ENCODE assay signal across 8 cellular contexts in genomic region chr10:26437637-26438461, GRCh38. TPM values are rescaled to one million over a fixed set of nuclear protein-coding genes. Genes with fewer than 3 reads are reported as not detected.
DNase-seq lines count a peak whose midpoint lies in the region; ATAC-seq and TF ChIP-seq lines count a peak whose summit lies in the region.

Gene APBB1IP (plus strand): TSS chr10:26438341. CDS start chr10:26492327, 53,986 bp downstream.

- TF ChIP-seq CTCF in AG10803 (conservative IDR thresholded peaks at IDR 0.05; ENCODE audit: low read length) (peak; percentile 25), dorsolateral prefrontal cortex (IDR thresholded peaks at IDR 0.05 in 54 of 56, conservative IDR thresholded peaks at IDR 0.05 in 2 of 56; ENCODE audit: low read depth in 1 of 56, partially characterized antibody in 56 of 56) (no peak), lower leg skin (IDR thresholded peaks at IDR 0.05) (no peak)

- TF ChIP-seq POLR2A in lower leg skin (IDR thresholded peaks at IDR 0.05): no peak

- peaks cover 0 to 56% (median 32%) of the 10 kb centered on the region in 45 donors for H3K27me3 ChIP-seq in dorsolateral prefrontal cortex

- H3K4me3 ChIP-seq in AG10803 (ENCODE audit: low read length) (peak within 1 kb of the TSS; percentile 68), dorsolateral prefrontal cortex (peak within 1 kb of the TSS in 52 of 59 donors; percentile 4 to 56 (median 38)), lower leg skin (ENCODE audit: low read depth, poor library complexity, severe bottlenecking) (peak within 1 kb of the TSS; percentile 19)

- DNase-seq in AG10803 (ENCODE audit: low read depth): peak; percentile 85
- peak in 3 of 4 experiments; percentile 26 to 32 (median 28) for DNase-seq in activated CD4-positive, CD25-positive, alpha-beta regulatory T cell (lab: John Stamatoyannopoulos, UW)
- peak; percentile 4 to 65 (median 43) for DNase-seq in dorsolateral prefrontal cortex
- peak; percentile 66 to 94 for DNase-seq in lower leg skin (ENCODE audit: low spot score in 2 of 2)
- DNase-seq in stimulated activated naive CD4-positive, alpha-beta T cell (lab: John Stamatoyannopoulos, UW): peak; percentile 17 to 67 (median 42)
- DNase-seq in AG08395 (ENCODE audit: low spot score): no peak

- ATAC-seq in GM19324 (IDR thresholded peaks at IDR 0.05; ENCODE audit: low FRiP score, unreplicated experiment) (peak; percentile 71), HG03439 (IDR thresholded peaks at IDR 0.05; ENCODE audit: unreplicated experiment) (peak; percentile 56)

- intact Hi-C loops in dorsolateral prefrontal cortex (cut with DNase I) (no loop called here), lower leg skin (cut with DNase I; ENCODE audit: low total_unique reads) (no loop called here)

- H3K27ac ChIP-seq in dorsolateral prefrontal cortex: peak within 1 kb of the TSS in 35 of 59 donors; percentile 2 to 77 (median 45)

- WGBS in lower leg skin, 2 donors: 17 to 21% methylated on average over 28 to 36 of the region's 36 CpGs

RNA-seq across cellular contexts. Expression of gene APBB1IP, which starts in this region (rescaled TPM):
- total RNA-seq in dorsolateral prefrontal cortex (10 to 100 TPM in 51 of 120 experiments, 1 to 10 TPM in 69; 1.9 to 23.7 (median 9.4) TPM), lower leg skin (1 to 10 TPM in 3 of 4 donors, under 1 TPM in 1; 0.34 to 3.0 (median 2.3) TPM)
